Comparison of ENCODE assay signal across 8 cellular contexts in the genomic region with DNA sequence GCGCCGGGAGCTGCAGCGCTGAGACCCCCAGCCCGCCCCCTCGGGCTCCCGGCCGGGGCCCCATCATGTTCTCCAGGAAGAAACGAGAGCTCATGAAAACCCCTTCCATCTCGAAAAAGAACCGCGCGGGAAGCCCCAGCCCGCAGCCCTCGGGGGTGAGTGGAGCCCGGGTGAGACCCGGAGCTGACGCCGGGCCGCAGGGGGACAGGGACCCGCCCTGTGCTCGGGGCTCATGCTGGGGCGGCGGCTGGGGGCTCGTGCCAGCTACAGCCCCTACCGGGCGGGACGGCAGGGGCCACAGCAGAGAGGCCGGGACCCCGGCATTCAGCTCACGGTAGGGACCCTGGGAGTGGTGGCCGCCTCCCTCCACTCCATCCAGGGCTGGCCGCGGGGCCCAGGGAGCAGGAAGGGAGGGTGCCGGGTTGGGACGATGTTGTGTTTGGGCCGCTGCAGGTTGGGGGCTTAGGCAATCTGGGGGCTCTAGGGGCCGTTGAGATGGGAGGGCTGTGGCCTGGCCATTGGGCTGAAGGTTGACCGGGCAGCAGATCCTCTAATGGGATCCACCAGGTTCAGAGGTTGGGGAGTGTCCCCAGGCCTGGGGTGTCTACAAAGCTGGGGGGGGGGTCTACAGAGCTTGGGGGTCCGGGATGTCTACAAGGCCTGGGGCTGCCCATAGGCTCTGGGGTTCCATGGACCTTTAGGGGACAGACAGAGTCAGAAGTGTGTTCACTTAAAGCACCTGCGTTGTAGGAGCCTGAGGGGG. TPM values are rescaled to one million over a fixed set of nuclear protein-coding genes. Genes with fewer than 3 reads are reported as not detected.
DNase-seq lines count a peak whose midpoint lies in the region; ATAC-seq, FAIRE-seq and TF ChIP-seq lines count a peak whose summit lies in the region.

No MANE protein-coding gene starts in this region.

- ATAC-seq in A549, result peak in 1 of 2 experiments; percentile 5; a peak in 2 of 6 replicates
- ATAC-seq in GM21515 (IDR thresholded peaks at IDR 0.05; ENCODE audit: unreplicated experiment), result peak; percentile 14
- ATAC-seq in T-helper 17 cell, result peak; percentile 71
- ATAC-seq in esophagus mucosa, result peak; percentile 1
- no peak for ATAC-seq in HG03460 (IDR thresholded peaks at IDR 0.05; ENCODE audit: unreplicated experiment)

- no peaks in the 10 kb centered on the region for H3K9me3 ChIP-seq in A549
- H3K9me3 ChIP-seq in T-helper 17 cell (ENCODE audit: control insufficient read depth, low read length, poor library complexity, severe bottlenecking), result no peaks in the 10 kb centered on the region

- H3K4me3 ChIP-seq in A549 (peak overlapping the region; percentile 40), skin epidermis (peak overlapping the region; percentile 39 to 62 (median 53)), brain microvascular endothelial cell (ENCODE audit: low read depth, low read length) (no peak overlapping the region)

- POLR2A ChIA-PET in A549 (lab: Yijun Ruan, JAX), result no interaction called here

- CTCF ChIA-PET in A549 (lab: Yijun Ruan, JAX), result interaction anchor here (1.0 to 1.9 kb wide), 5 partner anchors 12 to 177 kb away, joined by 3 to 6 read pairs (median 5); no protein-coding TSS in a partner anchor

- H3K4me3 Mint-ChIP-seq in T-helper 17 cell, result peak overlapping the region; percentile 94

- peaks cover 42% of the 10 kb centered on the region for H3K4me1 Mint-ChIP-seq in T-helper 17 cell

- H3K27ac ChIP-seq in A549, result peak overlapping the region; percentile 48 to 89; a peak in 5 of 6 replicates
- peak overlapping the region; percentile 14 to 100 (median 83) for H3K27ac ChIP-seq in skin epidermis
- no peak overlapping the region for H3K27ac ChIP-seq in brain microvascular endothelial cell

- TF ChIP-seq EP300 in A549 (IDR thresholded peaks at IDR 0.05), result no peak

- no peaks in the 10 kb centered on the region for H3K36me3 ChIP-seq in brain microvascular endothelial cell (replicated peaks)

- DNase-seq in A549 (ENCODE audit: low read depth in 1 of 2, low spot score in 1 of 2), result no peak
- DNase-seq in T-helper 17 cell, result peak; percentile 69 to 77 (median 76)
- no peak for DNase-seq in brain microvascular endothelial cell
- DNase-seq in HCEC 1CT, result no peak

- no peak for TF ChIP-seq POLR2A in A549 (IDR thresholded peaks at IDR 0.05; ENCODE audit: low read length)

- no peaks in the 10 kb centered on the region for H3K27me3 Mint-ChIP-seq in T-helper 17 cell

- peaks cover 14% of the 10 kb centered on the region for H3K36me3 Mint-ChIP-seq in T-helper 17 cell (ENCODE audit: low read depth)

- peaks cover 7% of the 10 kb centered on the region for H3K27me3 ChIP-seq in brain microvascular endothelial cell (replicated peaks)

- in situ Hi-C loops in brain microvascular endothelial cell (cut with HindIII; ENCODE audit: low pct_ligation_motif_present, low sequenced_read_pairs), result no loop called here

- no peak for TF ChIP-seq RAD21 in A549 (conservative IDR thresholded peaks at IDR 0.05 in 1 of 2, IDR thresholded peaks at IDR 0.05 in 1 of 2)

- FAIRE-seq in A549 (lab: Jason Lieb, UNC), result no peak

- H3K4me1 ChIP-seq in A549, result peaks cover 33% of the 10 kb centered on the region

- 25% methylated on average over 4 of the region's 40 CpGs for WGBS in A549 (ENCODE audit: missing lambda C conversion rate)

- peak overlapping the region; percentile 97 for H3K27ac Mint-ChIP-seq in T-helper 17 cell

- H3K4me2 ChIP-seq in A549, result peak overlapping the region; percentile 93

- TF ChIP-seq CTCF in A549 (IDR thresholded peaks at IDR 0.05), result no peak
- no peak for TF ChIP-seq CTCF in brain microvascular endothelial cell (IDR thresholded peaks at IDR 0.05; ENCODE audit: low read depth, low read length, missing control alignments)

TF ChIP-seq in A549, 52 proteins besides CTCF, POLR2A, EP300 and RAD21 (continues in another document):
- no peak for TF ChIP-seq USF2 (IDR thresholded peaks at IDR 0.05)
- TF ChIP-seq JUNB (IDR thresholded peaks at IDR 0.05), result no peak
- TF ChIP-seq EHMT2 (IDR thresholded peaks at IDR 0.05; ENCODE audit: low read depth), result no peak
- TF ChIP-seq, protein P1, sequence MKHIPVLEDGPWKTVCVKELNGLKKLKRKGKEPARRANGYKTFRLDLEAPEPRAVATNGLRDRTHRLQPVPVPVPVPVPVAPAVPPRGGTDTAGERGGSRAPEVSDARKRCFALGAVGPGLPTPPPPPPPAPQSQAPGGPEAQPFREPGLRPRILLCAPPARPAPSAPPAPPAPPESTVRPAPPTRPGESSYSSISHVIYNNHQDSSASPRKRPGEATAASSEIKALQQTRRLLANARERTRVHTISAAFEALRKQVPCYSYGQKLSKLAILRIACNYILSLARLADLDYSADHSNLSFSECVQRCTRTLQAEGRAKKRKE (CRISPR knock-in tag; IDR thresholded peaks at IDR 0.05; ENCODE audit: low read depth), result no peak
- TF ChIP-seq RNF2 (IDR thresholded peaks at IDR 0.05; ENCODE audit: borderline replicate concordance, low read depth), result peak; percentile 46; the same call in 1 of the 2 replicates
- TF ChIP-seq, protein P2, sequence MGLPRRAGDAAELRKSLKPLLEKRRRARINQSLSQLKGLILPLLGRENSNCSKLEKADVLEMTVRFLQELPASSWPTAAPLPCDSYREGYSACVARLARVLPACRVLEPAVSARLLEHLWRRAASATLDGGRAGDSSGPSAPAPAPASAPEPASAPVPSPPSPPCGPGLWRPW (IDR thresholded peaks at IDR 0.05), result no peak

RNA-seq across cellular contexts. Expression of gene ARHGAP45, which starts 0.6 kb away (rescaled TPM):
- polyA plus RNA-seq in A549 (2011; rRNA removed) (0.48 and 1.2 TPM in 2 replicates), A549 (2017; fragmentation: RNase III; extraction: RNeasy Plus Mini Kit Qiagen cat#74134 plus additional on column Dnase treatment) (1.5 to 1.9 TPM (median 1.8 TPM) in 3 replicates)
- polyA plus RNA-seq in A549 (2012; cell fraction: cytosol; rRNA removed), result 2.1 and 2.6 TPM in 2 replicates
- polyA plus RNA-seq in A549 (2012; cell fraction: nucleus; rRNA removed), result 7.8 and 8.6 TPM in 2 replicates
- 0.58 and 0.88 TPM in 2 replicates for polyA minus RNA-seq in A549 (2011; rRNA and poly(A)+ RNA removed)
- total RNA-seq in T-helper 17 cell (100 to 1,000 TPM; 603 to 646 TPM), esophagus mucosa (5.1 TPM)

RNA-seq across cellular contexts. Expression of gene ABCA7, which starts 27.6 kb away (rescaled TPM):
- polyA plus RNA-seq in A549 (2011; rRNA removed) (5.0 and 6.6 TPM in 2 replicates), A549 (2017; fragmentation: RNase III; extraction: RNeasy Plus Mini Kit Qiagen cat#74134 plus additional on column Dnase treatment) (8.8 to 13.5 TPM (median 12.6 TPM) in 3 replicates)
- 7.9 and 9.1 TPM in 2 replicates for polyA plus RNA-seq in A549 (2012; cell fraction: cytosol; rRNA removed)
- polyA plus RNA-seq in A549 (2012; cell fraction: nucleus; rRNA removed), result 53.4 and 59.9 TPM in 2 replicates
- 9.6 and 10.5 TPM in 2 replicates for polyA minus RNA-seq in A549 (2011; rRNA and poly(A)+ RNA removed)
- total RNA-seq in T-helper 17 cell (100 to 1,000 TPM; 107 to 112 TPM), esophagus mucosa (24.8 TPM)

RNA-seq across cellular contexts. Expression of gene POLR2E, which starts 27.7 kb away (rescaled TPM):
- polyA plus RNA-seq in A549 (2011; rRNA removed) (81.0 and 99.6 TPM in 2 replicates), A549 (2017; fragmentation: RNase III; extraction: RNeasy Plus Mini Kit Qiagen cat#74134 plus additional on column Dnase treatment) (170 to 181 TPM (median 172 TPM) in 3 replicates)
- polyA plus RNA-seq in A549 (2012; cell fraction: cytosol; rRNA removed), result 346 and 402 TPM in 2 replicates
- 288 and 337 TPM in 2 replicates for polyA plus RNA-seq in A549 (2012; cell fraction: nucleus; rRNA removed)
- 102 and 159 TPM in 2 replicates for polyA minus RNA-seq in A549 (2011; rRNA and poly(A)+ RNA removed)
- total RNA-seq in T-helper 17 cell (10 to 100 TPM; 63.8 to 81.4 TPM), esophagus mucosa (139 TPM)

RNA-seq across cellular contexts. Expression of gene GPX4, which starts 36.3 kb away (rescaled TPM):
- polyA plus RNA-seq in A549 (2011; rRNA removed) (223 and 248 TPM in 2 replicates), A549 (2017; fragmentation: RNase III; extraction: RNeasy Plus Mini Kit Qiagen cat#74134 plus additional on column Dnase treatment) (370 to 402 TPM (median 394 TPM) in 3 replicates)
- 768 and 819 TPM in 2 replicates for polyA plus RNA-seq in A549 (2012; cell fraction: cytosol; rRNA removed)
- 378 and 395 TPM in 2 replicates for polyA plus RNA-seq in A549 (2012; cell fraction: nucleus; rRNA removed)
- 180 and 195 TPM in 2 replicates for polyA minus RNA-seq in A549 (2011; rRNA and poly(A)+ RNA removed)
- total RNA-seq in T-helper 17 cell (100 to 1,000 TPM; 184 to 187 TPM), esophagus mucosa (138 TPM)

RNA-seq across cellular contexts. Expression of gene CNN2, which starts 41.1 kb away (rescaled TPM):
- polyA plus RNA-seq in A549 (2011; rRNA removed) (31.7 and 32.2 TPM in 2 replicates), A549 (2017; fragmentation: RNase III; extraction: RNeasy Plus Mini Kit Qiagen cat#74134 plus additional on column Dnase treatment) (99.3 to 115 TPM (median 101 TPM) in 3 replicates)
- polyA plus RNA-seq in A549 (2012; cell fraction: cytosol; rRNA removed), result 102 and 104 TPM in 2 replicates
- 111 TPM in 2 replicates for polyA plus RNA-seq in A549 (2012; cell fraction: nucleus; rRNA removed)
- 94.3 and 125 TPM in 2 replicates for polyA minus RNA-seq in A549 (2011; rRNA and poly(A)+ RNA removed)
- total RNA-seq in T-helper 17 cell (100 to 1,000 TPM; 263 to 301 TPM), esophagus mucosa (183 TPM)

Comparison
In these comparisons a context has a peak if more than half of its experiments do, and no peak if none do; other contexts are left out.
1. DNase-seq: peak in T-helper 17 cell (3 of 3); none in A549 (0 of 2), brain microvascular endothelial cell (single experiment) and HCEC 1CT (single experiment).
2. RNA of gene ARHGAP45, which starts 0.6 kb away (total RNA-seq): 603 to 646 TPM in T-helper 17 cell; 5.1 TPM in esophagus mucosa (single experiment); every median in the first group is over 10 times any median in the second.